In the genomic region with DNA sequence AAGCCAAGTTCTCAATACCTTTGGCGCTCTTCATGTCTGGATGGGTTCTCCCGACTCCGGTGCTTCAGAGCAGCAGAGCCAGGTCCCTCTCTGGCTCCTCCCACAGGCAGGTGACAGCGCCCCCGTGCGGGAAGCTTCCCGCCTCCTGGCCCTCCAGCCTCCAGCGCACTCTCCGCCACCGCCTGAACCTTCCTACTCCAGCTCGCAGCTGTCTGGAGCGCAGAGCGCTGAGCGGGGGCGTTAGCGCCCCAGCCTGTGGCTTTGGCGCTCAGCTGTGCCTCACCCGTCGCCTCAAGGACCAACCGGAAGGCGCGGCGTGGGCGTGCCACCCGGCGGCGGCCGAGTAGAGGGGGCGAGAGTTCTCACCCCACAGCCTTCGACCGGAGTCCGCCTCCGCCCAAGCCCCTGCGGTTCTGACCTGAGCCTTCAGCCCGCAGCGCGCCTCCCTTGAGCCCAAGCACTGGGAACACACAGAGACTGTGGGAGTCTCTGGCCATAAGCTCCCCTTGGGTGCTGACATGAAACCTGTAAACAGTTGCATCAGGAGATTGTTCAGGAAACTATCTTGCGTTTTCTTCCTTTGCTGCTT, we compare ENCODE assay signal across 8 cellular contexts. TPM values are rescaled to one million over a fixed set of nuclear protein-coding genes. Genes with fewer than 3 reads are reported as not detected.
DNase-seq lines count a peak whose midpoint lies in the region; ATAC-seq and TF ChIP-seq lines count a peak whose summit lies in the region.

A gene with protein sequence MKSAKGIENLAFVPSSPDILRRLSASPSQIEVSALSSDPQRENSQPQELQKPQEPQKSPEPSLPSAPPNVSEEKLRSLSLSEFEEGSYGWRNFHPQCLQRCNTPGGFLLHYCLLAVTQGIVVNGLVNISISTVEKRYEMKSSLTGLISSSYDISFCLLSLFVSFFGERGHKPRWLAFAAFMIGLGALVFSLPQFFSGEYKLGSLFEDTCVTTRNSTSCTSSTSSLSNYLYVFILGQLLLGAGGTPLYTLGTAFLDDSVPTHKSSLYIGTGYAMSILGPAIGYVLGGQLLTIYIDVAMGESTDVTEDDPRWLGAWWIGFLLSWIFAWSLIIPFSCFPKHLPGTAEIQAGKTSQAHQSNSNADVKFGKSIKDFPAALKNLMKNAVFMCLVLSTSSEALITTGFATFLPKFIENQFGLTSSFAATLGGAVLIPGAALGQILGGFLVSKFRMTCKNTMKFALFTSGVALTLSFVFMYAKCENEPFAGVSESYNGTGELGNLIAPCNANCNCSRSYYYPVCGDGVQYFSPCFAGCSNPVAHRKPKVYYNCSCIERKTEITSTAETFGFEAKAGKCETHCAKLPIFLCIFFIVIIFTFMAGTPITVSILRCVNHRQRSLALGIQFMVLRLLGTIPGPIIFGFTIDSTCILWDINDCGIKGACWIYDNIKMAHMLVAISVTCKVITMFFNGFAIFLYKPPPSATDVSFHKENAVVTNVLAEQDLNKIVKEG (minus strand): TSS at position 56 of the 589 bp plus-strand sequence. CDS start 22 bp downstream, at position 34.

- intact Hi-C loops in gastrocnemius medialis (cut with DNase I; ENCODE audit: low total_unique reads): no loop called here

- H3K4me1 ChIP-seq in iPS-15b (ENCODE audit: control insufficient read depth, insufficient read depth, low read length) (peaks cover 7% of the 10 kb centered on the region), gastrocnemius medialis (peaks cover 2 to 6% of the 10 kb centered on the region in 2 donors), SJCRH30 (no peaks in the 10 kb centered on the region)

- H3K27ac ChIP-seq in gastrocnemius medialis (no peak within 1 kb of the TSS), SJCRH30 (no peak within 1 kb of the TSS)

- peaks cover 2% of the 10 kb centered on the region for H3K27me3 ChIP-seq in iPS-15b (ENCODE audit: control insufficient read depth, insufficient read depth, low read length)
- H3K27me3 ChIP-seq in gastrocnemius medialis: no peaks in the 10 kb centered on the region
- H3K27me3 ChIP-seq in SJCRH30: no peaks in the 10 kb centered on the region

- TF ChIP-seq CTCF in astrocyte of the cerebellum (IDR thresholded peaks at IDR 0.05; ENCODE audit: low read depth, low read length, missing control alignments) (peak; percentile 75), gastrocnemius medialis (IDR thresholded peaks at IDR 0.05 in 4 of 5, conservative IDR thresholded peaks at IDR 0.05 in 1 of 5) (peak in 1 of 5 experiments; percentile 41)

- peak; percentile 2 for DNase-seq in HCEC 1CT
- DNase-seq in MV-4-11 (lab: John Stamatoyannopoulos, UW): peak; percentile 86
- DNase-seq in T-helper 1 cell: peak; percentile 52 to 87 (median 59)
- peak; percentile 16 for DNase-seq in astrocyte of the cerebellum (ENCODE audit: low read depth)
- peak in 1 of 2 donors; percentile 18 for DNase-seq in gastrocnemius medialis
- no peak for DNase-seq in SJCRH30

- H3K36me3 ChIP-seq in iPS-15b (ENCODE audit: control insufficient read depth, insufficient read depth, low read length) (no peaks in the 10 kb centered on the region), gastrocnemius medialis (no peaks in the 10 kb centered on the region), SJCRH30 (no peaks in the 10 kb centered on the region)

- in situ Hi-C loops in astrocyte of the cerebellum (cut with HindIII; ENCODE audit: low sequenced_read_pairs): no loop called here
- in situ Hi-C loops in gastrocnemius medialis (cut with MboI; ENCODE audit: low sequenced_read_pairs in 4 of 4): no loop called here

- H3K9ac ChIP-seq in iPS-15b (ENCODE audit: low read depth, low read length): peak within 1 kb of the TSS; percentile 56

- H3K9me3 ChIP-seq in iPS-15b (ENCODE audit: control insufficient read depth, insufficient read depth, low read length): no peaks in the 10 kb centered on the region
- H3K9me3 ChIP-seq in gastrocnemius medialis: no peaks in the 10 kb centered on the region
- no peaks in the 10 kb centered on the region for H3K9me3 ChIP-seq in SJCRH30 (replicated peaks)

- H3K4me3 ChIP-seq in astrocyte of the cerebellum (ENCODE audit: low read depth, low read length) (peak within 1 kb of the TSS; percentile 51), iPS-15b (ENCODE audit: low read depth, low read length) (peak within 1 kb of the TSS; percentile 94), gastrocnemius medialis (peak within 1 kb of the TSS; percentile 41 to 61 (median 48)), SJCRH30 (no peak within 1 kb of the TSS)

- ATAC-seq in gastrocnemius medialis: peak in 1 of 2 donors; percentile 33

- TF ChIP-seq POLR2A in GM10847 (IDR thresholded peaks at IDR 0.05; ENCODE audit: extremely low read depth, insufficient read length) (peak; percentile 28), gastrocnemius medialis (IDR thresholded peaks at IDR 0.05) (no peak)

RNA-seq across cellular contexts. Expression of the gene that starts here (rescaled TPM):
- total RNA-seq in gastrocnemius medialis: not detected
- not detected in 2 replicates for total RNA-seq in SJCRH30 (2014; rRNA removed; shearing (Covaris generic))

Comparison
In these comparisons a context has a peak if more than half of its experiments do, and no peak if none do; other contexts are left out.
1. DNase-seq: peak in HCEC 1CT (single experiment), MV-4-11 (single experiment), T-helper 1 cell (5 of 5) and astrocyte of the cerebellum (single experiment); none in SJCRH30 (0 of 2).